17 cellular contexts compared by ENCODE assay signal in genomic region chr2:10354399-10354798, GRCh38.
"Had no signal": no experiment of that assay in that cellular context is flagged by ENCODE, and none has a peak within 500 bp of the region (broad histone marks: within the 10 kb centered on the region; RNA-seq: fewer than 3 reads in every experiment).

No MANE protein-coding gene starts in this region.

- H3K27me3 Mint-ChIP-seq: activated CD4-positive, alpha-beta memory T cell treated with anti-CD3 and anti-CD28 coated beads for 36 hours; natural killer cell treated with Interleukin-12 subunit alpha and Interleukin-12 subunit beta and Interleukin-15 and Interleukin-18, amount 100 ng/mL, for 72 hours; stimulated activated naive B cell treated with anti-CD40 and anti-IgM and Interleukin-4, amounts not matched to agents 10 μg/mL and 1 μg/mL and 100 μg/mL, for 72 hours had no signal

- H3K9me3 Mint-ChIP-seq: activated CD4-positive, alpha-beta memory T cell treated with anti-CD3 and anti-CD28 coated beads for 36 hours; activated naive CD4-positive, alpha-beta T cell treated with anti-CD3 and anti-CD28 coated beads for 36 hours; activated T-helper 2 cell treated with anti-CD3 and anti-CD28 coated beads, Interferon-gamma antibody, Interleukin-2, Interleukin-4, amounts not matched to agents 10 μg/mL and 5 μg/mL and 100 μg/mL, durations not matched to agents 14 hours and 24 hours and 36 hours; immature natural killer cell; natural killer cell treated with Interleukin-12 subunit alpha and Interleukin-12 subunit beta and Interleukin-15 and Interleukin-18, amount 100 ng/mL, for 72 hours had no signal

- ATAC-seq: left cardiac atrium; natural killer cell treated with Interleukin-12 subunit alpha and Interleukin-12 subunit beta and Interleukin-15 and Interleukin-18, amount 100 ng/mL, for 72 hours; stimulated activated naive B cell treated with anti-CD40 and anti-IgM and Interleukin-4, amounts not matched to agents 10 μg/mL and 1 μg/mL and 100 μg/mL, for 72 hours had no signal

- DNase-seq: activated CD4-positive, alpha-beta memory T cell treated with anti-CD3 and anti-CD28 coated beads for 36 hours; activated CD4-positive, CD25-positive, alpha-beta regulatory T cell treated with anti-CD3 and anti-CD28 coated beads, Interleukin-2, amount 50 U/mL, for 72 hours; activated naive CD4-positive, alpha-beta T cell treated with anti-CD3 and anti-CD28 coated beads for 36 hours; activated T-cell treated with anti-CD3 and anti-CD28 coated beads, Interleukin-2, amount 50 U/mL, for 1 hour; adrenal gland; cerebellar nuclear complex; effector CD4-positive, alpha-beta T cell; esophagus squamous epithelium; immature natural killer cell; left cardiac atrium; sigmoid colon; stimulated activated CD4-positive, alpha-beta T cell treated with anti-CD3 and anti-CD28 coated beads, Interleukin-4, amount 100 ng/mL, for 24 hours; stimulated activated naive B cell treated with anti-CD40 and anti-IgM and Interleukin-4, amounts not matched to agents 10 μg/mL and 1 μg/mL and 100 μg/mL, for 72 hours; T-helper 2 cell; thyroid gland had no signal

- H3K36me3 Mint-ChIP-seq: natural killer cell treated with Interleukin-12 subunit alpha and Interleukin-12 subunit beta and Interleukin-15 and Interleukin-18, amount 100 ng/mL, for 72 hours had no signal

- H3K27ac Mint-ChIP-seq: activated naive CD4-positive, alpha-beta T cell treated with anti-CD3 and anti-CD28 coated beads for 36 hours; natural killer cell treated with Interleukin-12 subunit alpha and Interleukin-12 subunit beta and Interleukin-15 and Interleukin-18, amount 100 ng/mL, for 72 hours; stimulated activated naive B cell treated with anti-CD40 and anti-IgM and Interleukin-4, amounts not matched to agents 10 μg/mL and 1 μg/mL and 100 μg/mL, for 72 hours had no signal

- H3K4me3 Mint-ChIP-seq: activated CD4-positive, alpha-beta memory T cell treated with anti-CD3 and anti-CD28 coated beads for 36 hours; activated naive CD4-positive, alpha-beta T cell treated with anti-CD3 and anti-CD28 coated beads for 36 hours; immature natural killer cell; natural killer cell treated with Interleukin-12 subunit alpha and Interleukin-12 subunit beta and Interleukin-15 and Interleukin-18, amount 100 ng/mL, for 72 hours; stimulated activated naive B cell treated with anti-CD40 and anti-IgM and Interleukin-4, amounts not matched to agents 10 μg/mL and 1 μg/mL and 100 μg/mL, for 72 hours had no signal
